8 cellular contexts compared by ENCODE assay signal in genomic region chr3:36677331-36678007, GRCh38.
DNase-seq lines count a peak whose midpoint lies in the region; ATAC-seq and TF ChIP-seq lines count a peak whose summit lies in the region.

No MANE protein-coding gene starts in this region.

- TF ChIP-seq CTCF in AG09309 (IDR thresholded peaks at IDR 0.05; ENCODE audit: control insufficient read depth, insufficient read depth, low read depth, low read length, missing control alignments), result peak; percentile 19
- TF ChIP-seq CTCF in choroid plexus epithelial cell (conservative IDR thresholded peaks at IDR 0.05; ENCODE audit: low read depth, low read length), result peak; percentile 17
- TF ChIP-seq CTCF in tibial artery (IDR thresholded peaks at IDR 0.05), result no peak

- intact Hi-C loops in tibial artery (cut with DNase I; ENCODE audit: low total_unique reads), result no loop called here

- no peak overlapping the region for H3K27ac ChIP-seq in tibial artery

- H3K4me3 ChIP-seq in AG09309 (ENCODE audit: control insufficient read depth, low read depth, low read length) (no peak overlapping the region), choroid plexus epithelial cell (ENCODE audit: low read depth, low read length) (no peak overlapping the region), tibial artery (no peak overlapping the region)

- no peaks in the 10 kb centered on the region for H3K36me3 ChIP-seq in tibial artery

- peak; percentile 76 for DNase-seq in AG09309 (ENCODE audit: low read depth)
- peak; percentile 89 for DNase-seq in choroid plexus epithelial cell (ENCODE audit: low read depth)
- no peak for DNase-seq in superior temporal gyrus (ENCODE audit: extremely low spot score)
- no peak for DNase-seq in tibial artery
- DNase-seq in activated CD8-positive, alpha-beta memory T cell treated with anti-CD3 and anti-CD28 coated beads, Interleukin-2, amount 50 U/mL, for 4 hours, result no peak
- no peak for DNase-seq in DMS 273 treated with DMSO at 0.1 percent for 48 hours (lab: John Stamatoyannopoulos, UW)

- H3K4me1 ChIP-seq in tibial artery, result no peaks in the 10 kb centered on the region

- no peaks in the 10 kb centered on the region for H3K27me3 ChIP-seq in tibial artery

- peak; percentile 64 for ATAC-seq in GM19467 (IDR thresholded peaks at IDR 0.05; ENCODE audit: unreplicated experiment)
- ATAC-seq in HG03442 (IDR thresholded peaks at IDR 0.05; ENCODE audit: unreplicated experiment), result peak; percentile 74

- peaks cover 3 to 30% (median 28%) of the 10 kb centered on the region in 3 donors for H3K9me3 ChIP-seq in tibial artery

Comparison
In these comparisons a context has a peak if more than half of its experiments do, and no peak if none do; other contexts are left out.
1. DNase-seq: peak in AG09309 (single experiment) and choroid plexus epithelial cell (single experiment); none in superior temporal gyrus (single experiment), tibial artery (0 of 2), activated CD8-positive, alpha-beta memory T cell treated with anti-CD3 and anti-CD28 coated beads, Interleukin-2, amount 50 U/mL, for 4 hours (single experiment) and DMS 273 treated with DMSO at 0.1 percent for 48 hours (single experiment).
2. CTCF ChIP-seq: peak in AG09309 (single experiment) and choroid plexus epithelial cell (single experiment); none in tibial artery (0 of 2).